Comparison of ENCODE assay signal across 29 cellular contexts in genomic region chr19:15269806-15270205, GRCh38. TPM values are rescaled to one million over a fixed set of nuclear protein-coding genes. Genes with fewer than 3 reads are reported as not detected.
DNase-seq lines count a peak whose midpoint lies in the region; ATAC-seq and TF ChIP-seq lines count a peak whose summit lies in the region.
"Had no signal": no experiment of that assay in that cellular context is flagged by ENCODE, and none has a peak within 500 bp of the region (broad histone marks: within the 10 kb centered on the region; RNA-seq: fewer than 3 reads in every experiment).

No MANE protein-coding gene starts in this region.

- no peaks in the 10 kb centered on the region for H3K27me3 Mint-ChIP-seq in natural killer cell treated with Interleukin-12 subunit alpha and Interleukin-12 subunit beta and Interleukin-15 and Interleukin-18, amount 100 ng/mL, for 72 hours
- no peaks in the 10 kb centered on the region for H3K27me3 Mint-ChIP-seq in natural killer cell (ENCODE audit: low read depth in 2 of 2)
- H3K27me3 Mint-ChIP-seq in activated T-helper 1 cell treated with anti-CD3 and anti-CD28 coated beads, Interleukin-12 subunit alpha, Interleukin-12 subunit beta, Interleukin-2, Interleukin-4 antibody, amounts not matched to agents 30 ng/mL and 10 ng/mL and 1 ng/mL, durations not matched to agents 14 hours and 24 hours and 36 hours (ENCODE audit: insufficient read depth): no peaks in the 10 kb centered on the region
- no peaks in the 10 kb centered on the region for H3K27me3 Mint-ChIP-seq in naive thymus-derived CD8-positive, alpha-beta T cell
- no peaks in the 10 kb centered on the region for H3K27me3 Mint-ChIP-seq in stimulated activated naive B cell treated with anti-CD40 and anti-IgM and Interleukin-4, amounts not matched to agents 10 μg/mL and 1 μg/mL and 100 μg/mL, for 72 hours
- H3K27me3 Mint-ChIP-seq: activated CD4-positive, alpha-beta T cell treated with anti-CD3 and anti-CD28 coated beads, Interleukin-2, amount 10 ng/mL, durations not matched to agents 7 days and 5 days; activated naive CD8-positive, alpha-beta T cell treated with anti-CD3 and anti-CD28 coated beads, Interleukin-2, amount 10 ng/mL, durations not matched to agents 7 days and 5 days; dendritic cell treated with granulocyte-macrophage colony-stimulating factor and Interleukin-4, amounts not matched to agents 40 ng/mL and 50 ng/mL, for 4 days had no signal

- no peaks in the 10 kb centered on the region for H3K9me3 Mint-ChIP-seq in natural killer cell treated with Interleukin-12 subunit alpha and Interleukin-12 subunit beta and Interleukin-15 and Interleukin-18, amount 100 ng/mL, for 72 hours
- no peaks in the 10 kb centered on the region for H3K9me3 Mint-ChIP-seq in natural killer cell
- no peaks in the 10 kb centered on the region for H3K9me3 Mint-ChIP-seq in activated T-helper 1 cell treated with anti-CD3 and anti-CD28 coated beads, Interleukin-12 subunit alpha, Interleukin-12 subunit beta, Interleukin-2, Interleukin-4 antibody, amounts not matched to agents 30 ng/mL and 10 ng/mL and 1 ng/mL, durations not matched to agents 14 hours and 24 hours and 36 hours
- H3K9me3 Mint-ChIP-seq in naive thymus-derived CD8-positive, alpha-beta T cell: no peaks in the 10 kb centered on the region
- no peaks in the 10 kb centered on the region for H3K9me3 Mint-ChIP-seq in stimulated activated naive B cell treated with anti-CD40 and anti-IgM and Interleukin-4, amounts not matched to agents 10 μg/mL and 1 μg/mL and 100 μg/mL, for 72 hours
- H3K9me3 Mint-ChIP-seq: activated CD4-positive, alpha-beta T cell treated with anti-CD3 and anti-CD28 coated beads, Interleukin-2, amount 10 ng/mL, durations not matched to agents 7 days and 5 days; activated naive CD8-positive, alpha-beta T cell treated with anti-CD3 and anti-CD28 coated beads, Interleukin-2, amount 10 ng/mL, durations not matched to agents 7 days and 5 days; dendritic cell treated with granulocyte-macrophage colony-stimulating factor and Interleukin-4, amounts not matched to agents 40 ng/mL and 50 ng/mL, for 4 days; nephron had no signal

- intact Hi-C loops in natural killer cell (cut with micrococcal nuclease): loop anchor here (10.0 kb wide), 1 partner anchor 195 kb away; the partner anchor contains the start of gene RASAL3
- intact Hi-C loops in activated T-helper 1 cell treated with anti-CD3 and anti-CD28 coated beads, Interleukin-12 subunit alpha, Interleukin-12 subunit beta, Interleukin-2, Interleukin-4 antibody, amounts not matched to agents 30 ng/mL and 10 ng/mL and 1 ng/mL, durations not matched to agents 14 hours and 24 hours and 36 hours (cut with micrococcal nuclease): no loop called here

- no peak for ATAC-seq in natural killer cell treated with Interleukin-12 subunit alpha and Interleukin-12 subunit beta and Interleukin-15 and Interleukin-18, amount 100 ng/mL, for 72 hours
- ATAC-seq in natural killer cell (no peak), GM21576 (IDR thresholded peaks at IDR 0.05; ENCODE audit: unreplicated experiment) (no peak)
- ATAC-seq in naive thymus-derived CD8-positive, alpha-beta T cell: no peak
- no peak for ATAC-seq in stimulated activated naive B cell treated with anti-CD40 and anti-IgM and Interleukin-4, amounts not matched to agents 10 μg/mL and 1 μg/mL and 100 μg/mL, for 72 hours (replicated peaks)
- ATAC-seq: HCT116, heart left ventricle, HepG2, right lobe of liver had no signal

- H3K4me1 Mint-ChIP-seq in natural killer cell treated with Interleukin-12 subunit alpha and Interleukin-12 subunit beta and Interleukin-15 and Interleukin-18, amount 100 ng/mL, for 72 hours (ENCODE audit: low read depth in 2 of 2): peaks cover 34 to 61% of the 10 kb centered on the region in 2 donors
- peaks cover 50 to 76% of the 10 kb centered on the region in 2 donors for H3K4me1 Mint-ChIP-seq in natural killer cell
- peaks cover 25% of the 10 kb centered on the region for H3K4me1 Mint-ChIP-seq in activated T-helper 1 cell treated with anti-CD3 and anti-CD28 coated beads, Interleukin-12 subunit alpha, Interleukin-12 subunit beta, Interleukin-2, Interleukin-4 antibody, amounts not matched to agents 30 ng/mL and 10 ng/mL and 1 ng/mL, durations not matched to agents 14 hours and 24 hours and 36 hours (ENCODE audit: low read depth)
- peaks cover 24 to 68% (median 53%) of the 10 kb centered on the region in 4 donors for H3K4me1 Mint-ChIP-seq in naive thymus-derived CD8-positive, alpha-beta T cell
- H3K4me1 Mint-ChIP-seq in stimulated activated naive B cell treated with anti-CD40 and anti-IgM and Interleukin-4, amounts not matched to agents 10 μg/mL and 1 μg/mL and 100 μg/mL, for 72 hours: peaks cover 37 to 59% of the 10 kb centered on the region in 2 donors

- no peak overlapping the region for H3K4me3 Mint-ChIP-seq in natural killer cell treated with Interleukin-12 subunit alpha and Interleukin-12 subunit beta and Interleukin-15 and Interleukin-18, amount 100 ng/mL, for 72 hours
- H3K4me3 Mint-ChIP-seq in natural killer cell: no peak overlapping the region
- no peak overlapping the region for H3K4me3 Mint-ChIP-seq in activated T-helper 1 cell treated with anti-CD3 and anti-CD28 coated beads, Interleukin-12 subunit alpha, Interleukin-12 subunit beta, Interleukin-2, Interleukin-4 antibody, amounts not matched to agents 30 ng/mL and 10 ng/mL and 1 ng/mL, durations not matched to agents 14 hours and 24 hours and 36 hours
- no peak overlapping the region for H3K4me3 Mint-ChIP-seq in naive thymus-derived CD8-positive, alpha-beta T cell
- H3K4me3 Mint-ChIP-seq in stimulated activated naive B cell treated with anti-CD40 and anti-IgM and Interleukin-4, amounts not matched to agents 10 μg/mL and 1 μg/mL and 100 μg/mL, for 72 hours: no peak overlapping the region
- H3K4me3 Mint-ChIP-seq: activated CD4-positive, alpha-beta T cell treated with anti-CD3 and anti-CD28 coated beads, Interleukin-2, amount 10 ng/mL, durations not matched to agents 7 days and 5 days; activated naive CD8-positive, alpha-beta T cell treated with anti-CD3 and anti-CD28 coated beads, Interleukin-2, amount 10 ng/mL, durations not matched to agents 7 days and 5 days; dendritic cell treated with granulocyte-macrophage colony-stimulating factor and Interleukin-4, amounts not matched to agents 40 ng/mL and 50 ng/mL, for 4 days; nephron had no signal

- no peak for DNase-seq in natural killer cell treated with Interleukin-12 subunit alpha and Interleukin-12 subunit beta and Interleukin-15 and Interleukin-18, amount 100 ng/mL, for 72 hours (ENCODE audit: low spot score)
- DNase-seq in natural killer cell (no peak), 8988T (no peak), GM10266 (ENCODE audit: extremely low spot score) (no peak)
- DNase-seq in activated T-helper 1 cell treated with anti-CD3 and anti-CD28 coated beads, Interleukin-12 subunit alpha, Interleukin-12 subunit beta, Interleukin-2, Interleukin-4 antibody, amounts not matched to agents 30 ng/mL and 10 ng/mL and 1 ng/mL, durations not matched to agents 14 hours and 24 hours and 36 hours (ENCODE audit: low spot score): no peak
- DNase-seq in naive thymus-derived CD8-positive, alpha-beta T cell: no peak
- DNase-seq in stimulated activated naive B cell treated with anti-CD40 and anti-IgM and Interleukin-4, amounts not matched to agents 10 μg/mL and 1 μg/mL and 100 μg/mL, for 72 hours: no peak
- DNase-seq: activated CD4-positive, alpha-beta T cell treated with anti-CD3 and anti-CD28 coated beads, Interleukin-2, amount 10 ng/mL, durations not matched to agents 7 days and 5 days; activated naive CD8-positive, alpha-beta T cell treated with anti-CD3 and anti-CD28 coated beads, Interleukin-2, amount 10 ng/mL, durations not matched to agents 7 days and 5 days; DMS79; foreskin fibroblast; heart left ventricle; islet precursor cell; Kasumi-1; NCI-H1436; NCI-H2081; OCI-M1; stimulated activated CD4-positive, alpha-beta T cell treated with anti-CD3 and anti-CD28 coated beads, Interleukin-12 subunit alpha, Interleukin-12 subunit beta, amount 100 ng/mL, for 4 hours; stimulated activated CD4-positive, alpha-beta T cell treated with anti-CD3 and anti-CD28 coated beads, Interleukin-2, amount 100 ng/mL, for 48 hours; upper lobe of left lung; WERI-Rb-1 had no signal

- POLR2A ChIA-PET in naive thymus-derived CD8-positive, alpha-beta T cell (lab: Charles Lee): no interaction called here

- peaks cover 8% of the 10 kb centered on the region for H3K36me3 Mint-ChIP-seq in natural killer cell treated with Interleukin-12 subunit alpha and Interleukin-12 subunit beta and Interleukin-15 and Interleukin-18, amount 100 ng/mL, for 72 hours
- H3K36me3 Mint-ChIP-seq in natural killer cell: no peaks in the 10 kb centered on the region
- H3K36me3 Mint-ChIP-seq in activated T-helper 1 cell treated with anti-CD3 and anti-CD28 coated beads, Interleukin-12 subunit alpha, Interleukin-12 subunit beta, Interleukin-2, Interleukin-4 antibody, amounts not matched to agents 30 ng/mL and 10 ng/mL and 1 ng/mL, durations not matched to agents 14 hours and 24 hours and 36 hours (ENCODE audit: low read depth): peaks cover 50% of the 10 kb centered on the region
- H3K36me3 Mint-ChIP-seq in naive thymus-derived CD8-positive, alpha-beta T cell: peaks cover 6 to 74% (median 7%) of the 10 kb centered on the region in 3 donors
- peaks cover 47 to 65% of the 10 kb centered on the region in 2 donors for H3K36me3 Mint-ChIP-seq in stimulated activated naive B cell treated with anti-CD40 and anti-IgM and Interleukin-4, amounts not matched to agents 10 μg/mL and 1 μg/mL and 100 μg/mL, for 72 hours

- peak overlapping the region; percentile 21 to 31 for H3K27ac Mint-ChIP-seq in natural killer cell treated with Interleukin-12 subunit alpha and Interleukin-12 subunit beta and Interleukin-15 and Interleukin-18, amount 100 ng/mL, for 72 hours
- H3K27ac Mint-ChIP-seq in natural killer cell: peak overlapping the region in 1 of 2 donors; percentile 39
- H3K27ac Mint-ChIP-seq in activated T-helper 1 cell treated with anti-CD3 and anti-CD28 coated beads, Interleukin-12 subunit alpha, Interleukin-12 subunit beta, Interleukin-2, Interleukin-4 antibody, amounts not matched to agents 30 ng/mL and 10 ng/mL and 1 ng/mL, durations not matched to agents 14 hours and 24 hours and 36 hours: peak overlapping the region; percentile 15
- H3K27ac Mint-ChIP-seq in naive thymus-derived CD8-positive, alpha-beta T cell: peak overlapping the region in 6 of 10 donors; percentile 18 to 92 (median 52)
- H3K27ac Mint-ChIP-seq in stimulated activated naive B cell treated with anti-CD40 and anti-IgM and Interleukin-4, amounts not matched to agents 10 μg/mL and 1 μg/mL and 100 μg/mL, for 72 hours: peak overlapping the region; percentile 16
- H3K27ac Mint-ChIP-seq: activated CD4-positive, alpha-beta T cell treated with anti-CD3 and anti-CD28 coated beads, Interleukin-2, amount 10 ng/mL, durations not matched to agents 7 days and 5 days; activated naive CD8-positive, alpha-beta T cell treated with anti-CD3 and anti-CD28 coated beads, Interleukin-2, amount 10 ng/mL, durations not matched to agents 7 days and 5 days; dendritic cell treated with granulocyte-macrophage colony-stimulating factor and Interleukin-4, amounts not matched to agents 40 ng/mL and 50 ng/mL, for 4 days had no signal

- TF ChIP-seq CTCF in natural killer cell (IDR thresholded peaks at IDR 0.05) (no peak), GM10266 (IDR thresholded peaks at IDR 0.05; ENCODE audit: control insufficient read depth, insufficient read depth, low read depth, missing control alignments) (no peak)

RNA-seq across cellular contexts. Expression of gene EPHX3, which starts 37.6 kb away (rescaled TPM):
- 1 to 10 TPM in 1 of 2 donors, under 1 TPM in 1; 0.81 to 1.0 TPM for total RNA-seq in natural killer cell treated with Interleukin-12 subunit alpha and Interleukin-12 subunit beta and Interleukin-15 and Interleukin-18, amount 100 ng/mL, for 72 hours
- not detected for total RNA-seq in natural killer cell
- total RNA-seq in activated T-helper 1 cell treated with anti-CD3 and anti-CD28 coated beads, Interleukin-12 subunit alpha, Interleukin-12 subunit beta, Interleukin-2, Interleukin-4 antibody, amounts not matched to agents 30 ng/mL and 10 ng/mL and 1 ng/mL, durations not matched to agents 14 hours and 24 hours and 36 hours: 0.20 TPM in 1 of 2 replicates, not detected in the other
- total RNA-seq in naive thymus-derived CD8-positive, alpha-beta T cell: under 1 TPM in 1 of 2 experiments, not detected in 1; 0.65 TPM
- not detected for polyA plus RNA-seq in naive thymus-derived CD8-positive, alpha-beta T cell
- total RNA-seq: activated naive CD8-positive, alpha-beta T cell treated with anti-CD3 and anti-CD28 coated beads, Interleukin-2, amount 10 ng/mL, durations not matched to agents 7 days and 5 days; SK-MEL-5 had no signal
- polyA plus RNA-seq: AG04450 had no signal
